13 cellular contexts compared by ENCODE assay signal in the genomic region with DNA sequence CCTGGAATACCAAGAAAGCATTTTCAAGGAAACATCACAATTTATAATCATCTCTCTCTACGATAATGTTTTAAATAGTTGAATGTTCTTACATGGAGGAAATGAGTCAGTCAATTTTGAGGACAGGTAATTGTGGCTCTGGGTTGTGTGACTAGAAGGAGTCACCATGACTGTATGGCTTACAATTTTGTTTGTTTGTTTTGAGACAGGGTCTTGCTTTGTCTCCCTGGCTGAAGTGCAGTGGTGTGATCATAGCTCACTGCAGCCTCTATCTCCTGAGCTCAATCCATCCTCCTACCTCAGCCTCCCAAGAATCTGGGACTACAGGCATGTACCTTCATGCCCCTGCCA. TPM values are rescaled to one million over a fixed set of nuclear protein-coding genes. Genes with fewer than 3 reads are reported as not detected.
DNase-seq lines count a peak whose midpoint lies in the region; ATAC-seq, FAIRE-seq and TF ChIP-seq lines count a peak whose summit lies in the region.
"Had no signal": no experiment of that assay in that cellular context is flagged by ENCODE, and none has a peak within 500 bp of the region (broad histone marks: within the 10 kb centered on the region; RNA-seq: fewer than 3 reads in every experiment).

No MANE protein-coding gene starts in this region.

- H4K20me1 ChIP-seq in endothelial cell of umbilical vein (replicated peaks; ENCODE audit: control insufficient read depth, extremely low read depth, insufficient read depth, low read length): no peaks in the 10 kb centered on the region

- peak overlapping the region; percentile 61 for H3K9ac ChIP-seq in endothelial cell of umbilical vein (replicated peaks; ENCODE audit: extremely low read depth, insufficient read depth, low read length)

- H3K4me1 ChIP-seq in endothelial cell of umbilical vein (ENCODE audit: control insufficient read depth, extremely low read depth, insufficient read depth, low read length) (peaks cover 14% of the 10 kb centered on the region), upper lobe of right lung (peaks cover 4% of the 10 kb centered on the region)
- H3K4me1 ChIP-seq: breast epithelium had no signal

- no peaks in the 10 kb centered on the region for H3K9me3 ChIP-seq in T-helper 17 cell (ENCODE audit: control insufficient read depth, low read length, poor library complexity, severe bottlenecking)
- no peaks in the 10 kb centered on the region for H3K9me3 ChIP-seq in endothelial cell of umbilical vein (replicated peaks; ENCODE audit: control insufficient read depth, insufficient read depth, low read length)
- H3K9me3 ChIP-seq in upper lobe of right lung: no peaks in the 10 kb centered on the region
- H3K9me3 ChIP-seq: breast epithelium had no signal

- ATAC-seq in natural killer cell: no peak
- no peak for ATAC-seq in natural killer cell treated with Interleukin-12 subunit alpha and Interleukin-12 subunit beta and Interleukin-15 and Interleukin-18, amount 100 ng/mL, for 72 hours
- no peak for ATAC-seq in T-helper 17 cell
- no peak for ATAC-seq in upper lobe of right lung
- no peak for ATAC-seq in HG02884 (IDR thresholded peaks at IDR 0.05; ENCODE audit: unreplicated experiment)

- POLR2A ChIA-PET in endothelial cell of umbilical vein (lab: Charles Lee): interaction anchor here (0.7 kb wide), 2 partner anchors 58 to 114 kb away, joined by 4 to 5 read pairs; no protein-coding TSS in a partner anchor

- peaks cover 4 to 11% of the 10 kb centered on the region in 2 donors for H3K4me1 Mint-ChIP-seq in natural killer cell
- H3K4me1 Mint-ChIP-seq in natural killer cell treated with Interleukin-12 subunit alpha and Interleukin-12 subunit beta and Interleukin-15 and Interleukin-18, amount 100 ng/mL, for 72 hours (ENCODE audit: low read depth in 2 of 2): peaks cover 0 to 16% of the 10 kb centered on the region in 2 donors
- H3K4me1 Mint-ChIP-seq in T-helper 17 cell: peaks cover 8% of the 10 kb centered on the region

- H3K27me3 Mint-ChIP-seq in natural killer cell (ENCODE audit: low read depth in 2 of 2) (no peaks in the 10 kb centered on the region), T-helper 17 cell (no peaks in the 10 kb centered on the region)
- H3K27me3 Mint-ChIP-seq in natural killer cell treated with Interleukin-12 subunit alpha and Interleukin-12 subunit beta and Interleukin-15 and Interleukin-18, amount 100 ng/mL, for 72 hours: no peaks in the 10 kb centered on the region

- H3K27me3 ChIP-seq in endothelial cell of umbilical vein (ENCODE audit: control insufficient read depth in 2 of 2, insufficient read depth in 2 of 2, low read length in 2 of 2): no peaks in the 10 kb centered on the region
- H3K27me3 ChIP-seq in upper lobe of right lung: no peaks in the 10 kb centered on the region
- H3K27me3 ChIP-seq: breast epithelium had no signal

- FAIRE-seq in endothelial cell of umbilical vein (lab: Jason Lieb, UNC): no peak

- H3K79me2 ChIP-seq in endothelial cell of umbilical vein (ENCODE audit: control insufficient read depth, insufficient read depth, low read length): no peaks in the 10 kb centered on the region

- H2AFZ ChIP-seq in endothelial cell of umbilical vein (ENCODE audit: low read depth, low read length): no peak overlapping the region

- TF ChIP-seq CTCF in natural killer cell (IDR thresholded peaks at IDR 0.05) (no peak), endothelial cell of umbilical vein (IDR thresholded peaks at IDR 0.05; ENCODE audit: extremely low read depth in 1 of 2, insufficient read depth in 1 of 2, low read depth in 1 of 2, low read length in 2 of 2) (no peak), upper lobe of right lung (IDR thresholded peaks at IDR 0.05) (no peak)

- H3K9me1 ChIP-seq in endothelial cell of umbilical vein (replicated peaks; ENCODE audit: control insufficient read depth, extremely low read depth, insufficient read depth, low read length): no peaks in the 10 kb centered on the region

- no peaks in the 10 kb centered on the region for H3K36me3 Mint-ChIP-seq in natural killer cell
- peaks cover 10% of the 10 kb centered on the region for H3K36me3 Mint-ChIP-seq in natural killer cell treated with Interleukin-12 subunit alpha and Interleukin-12 subunit beta and Interleukin-15 and Interleukin-18, amount 100 ng/mL, for 72 hours
- H3K36me3 Mint-ChIP-seq in T-helper 17 cell (ENCODE audit: low read depth): no peaks in the 10 kb centered on the region

- H3K27ac ChIP-seq in endothelial cell of umbilical vein (ENCODE audit: insufficient read depth, low read depth, low read length) (peak overlapping the region; percentile 46), upper lobe of right lung (peak overlapping the region; percentile 33)
- H3K27ac ChIP-seq: breast epithelium had no signal

- BruUV-seq in endothelial cell of umbilical vein (replicated peaks; lab: Mats Ljungman, UMichigan): no TSS peak

- CTCF ChIA-PET in endothelial cell of umbilical vein (lab: Charles Lee): interaction anchor here (0.6 to 1.3 kb wide), 4 partner anchors 15 to 809 kb away, joined by 3 to 8 read pairs (median 3); no protein-coding TSS in a partner anchor

- no peak overlapping the region for H3K4me3 Mint-ChIP-seq in natural killer cell
- no peak overlapping the region for H3K4me3 Mint-ChIP-seq in natural killer cell treated with Interleukin-12 subunit alpha and Interleukin-12 subunit beta and Interleukin-15 and Interleukin-18, amount 100 ng/mL, for 72 hours
- H3K4me3 Mint-ChIP-seq in T-helper 17 cell: no peak overlapping the region

- H3K36me3 ChIP-seq in endothelial cell of umbilical vein (ENCODE audit: control insufficient read depth in 2 of 2, extremely low read depth in 1 of 2, insufficient read depth in 2 of 2, low read length in 2 of 2): peaks cover 12 to 14% of the 10 kb centered on the region in 2 experiments
- peaks cover 93% of the 10 kb centered on the region for H3K36me3 ChIP-seq in upper lobe of right lung
- H3K36me3 ChIP-seq: breast epithelium had no signal

- dilution Hi-C loops in endothelial cell of umbilical vein (cut with MboI; ENCODE audit: extremely low pct_ligation_motif_present, low sequenced_read_pairs): no loop called here

- no peak for TF ChIP-seq POLR2A in endothelial cell of umbilical vein (IDR thresholded peaks at IDR 0.05; ENCODE audit: low read depth, low read length)

- intact Hi-C loops in natural killer cell (cut with micrococcal nuclease) (no loop called here), endothelial cell of umbilical vein (cut with micrococcal nuclease) (no loop called here), upper lobe of right lung (cut with DNase I) (no loop called here)

- H3K9me3 Mint-ChIP-seq in natural killer cell: no peaks in the 10 kb centered on the region
- H3K9me3 Mint-ChIP-seq in natural killer cell treated with Interleukin-12 subunit alpha and Interleukin-12 subunit beta and Interleukin-15 and Interleukin-18, amount 100 ng/mL, for 72 hours: no peaks in the 10 kb centered on the region

- H3K4me3 ChIP-seq in endothelial cell of umbilical vein (replicated peaks in 1 of 3; ENCODE audit: insufficient read depth in 1 of 3, low read depth in 1 of 3, low read length in 3 of 3): no peak overlapping the region
- no peak overlapping the region for H3K4me3 ChIP-seq in upper lobe of right lung
- H3K4me3 ChIP-seq: breast epithelium had no signal

- H3K27ac Mint-ChIP-seq in natural killer cell: peak overlapping the region; percentile 65 to 67
- H3K27ac Mint-ChIP-seq in natural killer cell treated with Interleukin-12 subunit alpha and Interleukin-12 subunit beta and Interleukin-15 and Interleukin-18, amount 100 ng/mL, for 72 hours: no peak overlapping the region
- H3K27ac Mint-ChIP-seq in T-helper 17 cell: peak overlapping the region; percentile 47

- H3K4me2 ChIP-seq in endothelial cell of umbilical vein (ENCODE audit: insufficient read depth, low read length): peak overlapping the region; percentile 43

- DNase-seq in natural killer cell (no peak), T-helper 17 cell (no peak), endothelial cell of umbilical vein (ENCODE audit: low read depth, low spot score) (peak; percentile 21), upper lobe of right lung (no peak), HuH-7 (ENCODE audit: low spot score) (no peak), NCI-H774 (lab: John Stamatoyannopoulos, UW) (no peak)
- DNase-seq in natural killer cell treated with Interleukin-12 subunit alpha and Interleukin-12 subunit beta and Interleukin-15 and Interleukin-18, amount 100 ng/mL, for 72 hours (ENCODE audit: low spot score): no peak
- DNase-seq: activated CD4-positive, CD25-positive, alpha-beta regulatory T cell treated with anti-CD3 and anti-CD28 coated beads, Interleukin-2, amount 50 U/mL, for 72 hours; activated effector memory CD4-positive, alpha-beta T cell treated with Interleukin-2 at 50 U/mL for 16 hours; posterior cingulate gyrus; stimulated activated CD4-positive, alpha-beta T cell treated with anti-CD3 and anti-CD28 coated beads, Interleukin-15, amount 100 ng/mL, for 24 hours had no signal

TF ChIP-seq in endothelial cell of umbilical vein, 7 proteins besides CTCF, POLR2A, EP300 and RAD21:
- TF ChIP-seq MAX (IDR thresholded peaks at IDR 0.05; ENCODE audit: insufficient read depth, insufficient read length): no peak
- TF ChIP-seq JUN (IDR thresholded peaks at IDR 0.05; ENCODE audit: borderline replicate concordance, insufficient read depth, insufficient read length, low read depth): peak; percentile 24
- TF ChIP-seq FOS (IDR thresholded peaks at IDR 0.05; ENCODE audit: borderline replicate concordance, insufficient read depth, low read length): peak; percentile 54
- no peak for TF ChIP-seq POLR2AphosphoS5 (IDR thresholded peaks at IDR 0.05; ENCODE audit: insufficient read depth, low read depth, low read length)

RNA-seq across cellular contexts. Expression of gene COG3, which starts 47.4 kb away (rescaled TPM):
- total RNA-seq in natural killer cell (10 to 100 TPM; 48.8 to 58.1 (median 55.6) TPM), T-helper 17 cell (10 to 100 TPM; 42.5 to 50.8 TPM), endothelial cell of umbilical vein (27.0 and 28.7 TPM in 2 replicates), upper lobe of right lung (26.4 TPM)
- total RNA-seq in natural killer cell treated with Interleukin-12 subunit alpha and Interleukin-12 subunit beta and Interleukin-15 and Interleukin-18, amount 100 ng/mL, for 72 hours: 10 to 100 TPM; 41.0 to 50.9 TPM
- 17.4 and 18.9 TPM in 2 replicates for polyA plus RNA-seq in endothelial cell of umbilical vein
- 20.0 and 21.9 TPM in 2 replicates for polyA plus RNA-seq in endothelial cell of umbilical vein (2011; cell fraction: cytosol; rRNA removed)
- polyA plus RNA-seq in endothelial cell of umbilical vein (2011; cell fraction: nucleus; rRNA removed): 64.1 and 70.9 TPM in 2 replicates
- 16.7 and 21.1 TPM in 2 replicates for polyA plus RNA-seq in endothelial cell of umbilical vein (2012)
- 29.5 and 32.7 TPM in 2 replicates for polyA minus RNA-seq in endothelial cell of umbilical vein
- 4.8 TPM for polyA minus RNA-seq in endothelial cell of umbilical vein (2011; cell fraction: cytosol; rRNA and poly(A)+ RNA removed)
- polyA minus RNA-seq in endothelial cell of umbilical vein (2011; cell fraction: nucleus; rRNA and poly(A)+ RNA removed): 91.8 and 101 TPM in 2 replicates

Comparison
In these comparisons a context has a peak if more than half of its experiments do, and no peak if none do; other contexts are left out.
1. H3K27ac Mint-ChIP-seq: peak in natural killer cell (2 of 2) and T-helper 17 cell (single experiment); none in natural killer cell treated with Interleukin-12 subunit alpha and Interleukin-12 subunit beta and Interleukin-15 and Interleukin-18, amount 100 ng/mL, for 72 hours (0 of 2).